13 cellular contexts compared by ENCODE assay signal in the genomic region with DNA sequence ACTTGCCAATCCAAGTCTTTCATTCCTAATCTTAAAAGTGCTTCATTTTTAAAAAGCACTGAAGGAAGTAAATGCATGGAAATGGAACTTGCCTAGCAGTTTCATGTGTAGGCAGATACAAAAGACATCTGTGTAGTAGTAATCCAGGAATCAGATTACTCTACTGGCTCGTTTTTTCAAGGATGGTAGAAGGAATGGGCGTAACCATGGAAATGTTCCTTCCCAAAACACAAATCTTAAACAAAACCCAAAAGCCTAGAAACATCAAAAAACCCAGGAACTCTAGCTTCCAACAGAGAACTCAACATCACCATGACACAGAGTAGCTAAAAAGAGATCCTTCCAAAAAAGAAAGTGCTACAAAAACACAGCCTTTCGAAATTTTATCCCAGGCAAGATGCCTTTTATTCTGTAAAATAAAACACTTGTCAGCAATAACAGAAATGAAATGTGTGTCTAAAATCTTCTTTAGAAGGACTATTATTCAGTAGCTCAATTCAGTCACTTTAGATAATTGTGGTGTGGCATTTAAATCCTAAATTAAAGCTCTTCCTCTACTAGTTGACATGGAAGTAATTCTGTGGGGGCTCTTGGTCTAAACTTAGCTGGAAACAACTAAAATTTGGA.
DNase-seq lines count a peak whose midpoint lies in the region; ATAC-seq and TF ChIP-seq lines count a peak whose summit lies in the region.
"Had no signal": no experiment of that assay in that cellular context is flagged by ENCODE, and none has a peak within 500 bp of the region (broad histone marks: within the 10 kb centered on the region; RNA-seq: fewer than 3 reads in every experiment).

No MANE protein-coding gene starts in this region.

- no peaks in the 10 kb centered on the region for H3K36me3 Mint-ChIP-seq in stimulated activated memory B cell treated with anti-CD40 and anti-IgM and Interleukin-4, amounts not matched to agents 10 μg/mL and 1 μg/mL and 100 μg/mL, for 72 hours

- H3K4me1 Mint-ChIP-seq in stimulated activated memory B cell treated with anti-CD40 and anti-IgM and Interleukin-4, amounts not matched to agents 10 μg/mL and 1 μg/mL and 100 μg/mL, for 72 hours = no peaks in the 10 kb centered on the region
- H3K4me1 Mint-ChIP-seq: activated CD4-positive, alpha-beta memory T cell treated with anti-CD3 and anti-CD28 coated beads, Interleukin-2, amount 10 ng/mL, durations not matched to agents 7 days and 5 days; activated naive CD8-positive, alpha-beta T cell treated with anti-CD3 and anti-CD28 coated beads, Interleukin-2, amount 50 U/mL, for 24 hours had no signal

- intact Hi-C loops in Right ventricle myocardium inferior (cut with DNase I) (loop anchor here (10.0 kb wide), 1 partner anchor 1002 kb away; the partner anchor contains the start of gene NQO2), tibial artery (cut with DNase I; ENCODE audit: low total_unique reads) (loop anchor here (10.0 kb wide), 1 partner anchor 142 kb away; no protein-coding TSS in a partner anchor)

- ATAC-seq in Right ventricle myocardium inferior (peak; percentile 42), GM19452 (IDR thresholded peaks at IDR 0.05; ENCODE audit: unreplicated experiment) (no peak)
- ATAC-seq in stimulated activated memory B cell treated with anti-CD40 and anti-IgM and Interleukin-4, amounts not matched to agents 10 μg/mL and 1 μg/mL and 100 μg/mL, for 72 hours = no peak
- ATAC-seq: activated naive CD8-positive, alpha-beta T cell treated with anti-CD3 and anti-CD28 coated beads, Interleukin-2, amount 50 U/mL, for 24 hours had no signal

- H3K27ac Mint-ChIP-seq in stimulated activated memory B cell treated with anti-CD40 and anti-IgM and Interleukin-4, amounts not matched to agents 10 μg/mL and 1 μg/mL and 100 μg/mL, for 72 hours = no peak overlapping the region
- H3K27ac Mint-ChIP-seq: activated CD4-positive, alpha-beta memory T cell treated with anti-CD3 and anti-CD28 coated beads, Interleukin-2, amount 10 ng/mL, durations not matched to agents 7 days and 5 days; activated naive CD8-positive, alpha-beta T cell treated with anti-CD3 and anti-CD28 coated beads, Interleukin-2, amount 50 U/mL, for 24 hours; B cell had no signal

- H3K27ac ChIP-seq in right atrium auricular region (no peak overlapping the region), caudate nucleus (ENCODE audit: low read depth, low read length) (peak overlapping the region; percentile 31), tibial artery (peak overlapping the region; percentile 25 to 52)
- H3K27ac ChIP-seq: SK-N-MC had no signal

- TF ChIP-seq CTCF in right atrium auricular region (IDR thresholded peaks at IDR 0.05) (no peak), tibial artery (IDR thresholded peaks at IDR 0.05) (no peak)

- no peak overlapping the region for H3K4me3 ChIP-seq in right atrium auricular region
- no peak overlapping the region for H3K4me3 ChIP-seq in tibial artery
- H3K4me3 ChIP-seq: SK-N-MC, uterus had no signal

- H3K9me3 ChIP-seq in right atrium auricular region (no peaks in the 10 kb centered on the region), tibial artery (no peaks in the 10 kb centered on the region)
- H3K9me3 ChIP-seq: uterus had no signal

- H3K4me1 ChIP-seq in right atrium auricular region (no peaks in the 10 kb centered on the region), tibial artery (peaks cover 0 to 24% (median 3%) of the 10 kb centered on the region in 4 donors)

- no peaks in the 10 kb centered on the region for H3K36me3 ChIP-seq in right atrium auricular region
- no peaks in the 10 kb centered on the region for H3K36me3 ChIP-seq in tibial artery
- H3K36me3 ChIP-seq: uterus had no signal

- H3K4me3 Mint-ChIP-seq in stimulated activated memory B cell treated with anti-CD40 and anti-IgM and Interleukin-4, amounts not matched to agents 10 μg/mL and 1 μg/mL and 100 μg/mL, for 72 hours = no peak overlapping the region
- H3K4me3 Mint-ChIP-seq: activated CD4-positive, alpha-beta memory T cell treated with anti-CD3 and anti-CD28 coated beads, Interleukin-2, amount 10 ng/mL, durations not matched to agents 7 days and 5 days; activated naive CD8-positive, alpha-beta T cell treated with anti-CD3 and anti-CD28 coated beads, Interleukin-2, amount 50 U/mL, for 24 hours; B cell had no signal

- H3K27me3 Mint-ChIP-seq in stimulated activated memory B cell treated with anti-CD40 and anti-IgM and Interleukin-4, amounts not matched to agents 10 μg/mL and 1 μg/mL and 100 μg/mL, for 72 hours = no peaks in the 10 kb centered on the region
- H3K27me3 Mint-ChIP-seq: activated CD4-positive, alpha-beta memory T cell treated with anti-CD3 and anti-CD28 coated beads, Interleukin-2, amount 10 ng/mL, durations not matched to agents 7 days and 5 days; activated naive CD8-positive, alpha-beta T cell treated with anti-CD3 and anti-CD28 coated beads, Interleukin-2, amount 50 U/mL, for 24 hours; B cell had no signal

- no peaks in the 10 kb centered on the region for H3K27me3 ChIP-seq in right atrium auricular region
- no peaks in the 10 kb centered on the region for H3K27me3 ChIP-seq in tibial artery
- H3K27me3 ChIP-seq: uterus had no signal

- no peaks in the 10 kb centered on the region for H3K9me3 Mint-ChIP-seq in stimulated activated memory B cell treated with anti-CD40 and anti-IgM and Interleukin-4, amounts not matched to agents 10 μg/mL and 1 μg/mL and 100 μg/mL, for 72 hours
- H3K9me3 Mint-ChIP-seq: activated CD4-positive, alpha-beta memory T cell treated with anti-CD3 and anti-CD28 coated beads, Interleukin-2, amount 10 ng/mL, durations not matched to agents 7 days and 5 days; activated naive CD8-positive, alpha-beta T cell treated with anti-CD3 and anti-CD28 coated beads, Interleukin-2, amount 50 U/mL, for 24 hours had no signal

- DNase-seq in Right ventricle myocardium inferior (ENCODE audit: missing footprints) = no peak
- DNase-seq in right atrium auricular region (ENCODE audit: low spot score) = no peak
- peak in 2 of 61 donors; percentile 16 to 21 for DNase-seq in caudate nucleus (lab: John Stamatoyannopoulos, UW)
- peak; percentile 74 for DNase-seq in left kidney (ENCODE audit: low read depth, low spot score)
- DNase-seq in tibial artery = no peak
- no peak for DNase-seq in retina
- DNase-seq: activated CD4-positive, alpha-beta memory T cell treated with anti-CD3 and anti-CD28 coated beads, Interleukin-2, amount 10 ng/mL, durations not matched to agents 7 days and 5 days; activated naive CD8-positive, alpha-beta T cell treated with anti-CD3 and anti-CD28 coated beads, Interleukin-2, amount 50 U/mL, for 24 hours; uterus had no signal

Comparison
In these comparisons a context has a peak if more than half of its experiments do, and no peak if none do; other contexts are left out.
1. H3K27ac ChIP-seq: peak in caudate nucleus (single experiment) and tibial artery (2 of 2); none in right atrium auricular region (0 of 2).